ENCODE assay signal across 1 cellular context in genomic region chr3:53255775-53256703, GRCh38.
TF ChIP-seq lines count a peak whose summit lies in the region.

TKT (minus strand) TSS chr3:53256022; CDS start chr3:53255942, 80 bp downstream.

TF ChIP-seq in HepG2, 621 proteins besides CTCF, POLR2A, EP300 and RAD21 (continued from another document and continues in another):
- TF ChIP-seq ZBED4 (CRISPR knock-in tag; IDR thresholded peaks at IDR 0.05; ENCODE audit: borderline replicate concordance) (peak; percentile 27; the same call in 1 of the 2 replicates), SMARCC2 (IDR thresholded peaks at IDR 0.05) (no peak), ZSCAN30 (CRISPR knock-in tag; IDR thresholded peaks at IDR 0.05) (no peak), DDIT3 (CRISPR knock-in tag; IDR thresholded peaks at IDR 0.05) (no peak), ZFX (CRISPR knock-in tag; IDR thresholded peaks at IDR 0.05; ENCODE audit: low read depth) (peak; percentile 74), HHEX (CRISPR knock-in tag; IDR thresholded peaks at IDR 0.05) (no peak), ADNP (CRISPR knock-in tag; IDR thresholded peaks at IDR 0.05) (peak; percentile 98), POLR2AphosphoS5 (IDR thresholded peaks at IDR 0.05; ENCODE audit: low read depth, low read length) (peak; percentile 87), EEA1 (CRISPR knock-in tag; IDR thresholded peaks at IDR 0.05; ENCODE audit: borderline replicate concordance) (no peak), AHDC1 (CRISPR knock-in tag; IDR thresholded peaks at IDR 0.05; ENCODE audit: borderline replicate concordance) (no peak), ZNF407 (CRISPR knock-in tag; IDR thresholded peaks at IDR 0.05; ENCODE audit: not compliant biosample characterization) (no peak), NFKBIZ (CRISPR knock-in tag; IDR thresholded peaks at IDR 0.05) (no peak), HNF4G (IDR thresholded peaks at IDR 0.05; ENCODE audit: borderline replicate concordance, low read depth, low read length) (no peak), HNF4G (CRISPR knock-in tag; IDR thresholded peaks at IDR 0.05; ENCODE audit: borderline replicate concordance, low read depth) (no peak), SUZ12 (IDR thresholded peaks at IDR 0.05; ENCODE audit: low read depth, low read length) (no peak), NR0B2 (CRISPR knock-in tag; IDR thresholded peaks at IDR 0.05) (peak; percentile 10; the same call in 1 of the 2 replicates), ATRX (CRISPR knock-in tag; IDR thresholded peaks at IDR 0.05; ENCODE audit: borderline replicate concordance) (no peak), POLR2G (IDR thresholded peaks at IDR 0.05; ENCODE audit: low read depth, low read length) (peak; percentile 92), PPARG (CRISPR knock-in tag; conservative IDR thresholded peaks at IDR 0.05) (no peak), RCOR2 (CRISPR knock-in tag; IDR thresholded peaks at IDR 0.05) (peak; percentile 97), CAMTA2 (CRISPR knock-in tag; IDR thresholded peaks at IDR 0.05; ENCODE audit: borderline replicate concordance) (no peak), GTF2F1 (IDR thresholded peaks at IDR 0.05; ENCODE audit: low read length) (no peak), ZBTB39 (CRISPR knock-in tag; IDR thresholded peaks at IDR 0.05) (no peak), SOX5 (CRISPR knock-in tag; IDR thresholded peaks at IDR 0.05; ENCODE audit: borderline replicate concordance) (0 out of 2 replicates have a peak, but pooled peaks have one; percentile 26), ZNF430 (CRISPR knock-in tag; IDR thresholded peaks at IDR 0.05) (peak; percentile 33; the same call in 1 of the 2 replicates), BCL6 (CRISPR knock-in tag; IDR thresholded peaks at IDR 0.05) (0 out of 2 replicates have a peak, but pooled peaks have one; percentile 16), ZSCAN25 (CRISPR knock-in tag; IDR thresholded peaks at IDR 0.05) (no peak)
